ENCODE assay signal across 8 cellular contexts in the genomic region with DNA sequence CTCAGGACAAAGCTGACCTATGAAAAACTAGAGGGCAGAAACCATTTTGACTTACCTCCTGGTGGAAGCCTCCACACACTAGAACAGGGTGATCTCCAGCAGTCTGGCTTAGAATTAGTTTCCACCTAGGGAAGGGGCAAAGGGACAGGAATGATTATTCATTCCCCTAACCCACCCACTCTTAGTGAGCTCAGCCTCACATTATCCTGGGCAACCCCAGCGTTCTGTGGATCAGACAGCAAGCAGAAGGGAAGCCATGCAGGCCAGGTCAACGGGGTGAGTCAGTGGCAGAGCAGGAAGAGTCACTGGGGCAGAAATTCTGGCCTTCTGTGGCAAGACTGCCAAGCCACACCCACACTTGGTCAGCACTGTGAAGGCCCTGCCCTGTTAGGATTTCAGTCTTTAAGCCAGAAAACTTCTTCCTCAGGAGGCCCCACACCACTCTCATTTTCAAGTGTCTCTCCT. TPM values are rescaled to one million over a fixed set of nuclear protein-coding genes. Genes with fewer than 3 reads are reported as not detected.
A peak's percentile ranks its signal among the peaks of the same experiment; 100 is the strongest.
DNase-seq lines count a peak whose midpoint lies in the region; ATAC-seq and TF ChIP-seq lines count a peak whose summit lies in the region.

No MANE protein-coding gene starts in this region.

- H3K4me1 Mint-ChIP-seq in naive B cell: peaks cover 14 to 16% (median 16%) of the 10 kb centered on the region in 3 donors

- TF ChIP-seq CTCF in esophagus muscularis mucosa (IDR thresholded peaks at IDR 0.05): no peak

- no peaks in the 10 kb centered on the region for H3K27me3 ChIP-seq in esophagus muscularis mucosa

- peak overlapping the region; percentile 70 to 85 (median 81) for H3K27ac ChIP-seq in esophagus muscularis mucosa (replicated peaks in 1 of 4)

- WGBS in esophagus muscularis mucosa: 0% methylated on average over 2 of the region's 2 CpGs

- H3K9me3 Mint-ChIP-seq in naive B cell: no peaks in the 10 kb centered on the region

- H3K27ac Mint-ChIP-seq in naive B cell: peak overlapping the region in 5 of 6 donors; percentile 3 to 94 (median 44)

- peak; percentile 26 for DNase-seq in GDM1 (lab: John Stamatoyannopoulos, UW)
- peak; percentile 82 for DNase-seq in SKM-1 treated with dmso at 0.1 percent for 144 hours (lab: John Stamatoyannopoulos, UW; ENCODE audit: unreplicated experiment)
- peak; percentile 94 for DNase-seq in esophagus muscularis mucosa (ENCODE audit: extremely low spot score)
- no peak for DNase-seq in naive B cell
- DNase-seq in middle frontal gyrus (ENCODE audit: extremely low spot score, low spot score): no peak
- DNase-seq in DMS114 treated with DMSO at 0.1 percent for 48 hours (lab: John Stamatoyannopoulos, UW; ENCODE audit: unreplicated experiment): no peak

- ATAC-seq in HG03045 (IDR thresholded peaks at IDR 0.05; ENCODE audit: unreplicated experiment): peak; percentile 69
- no peak for ATAC-seq in naive B cell (ENCODE audit: low read depth in 2 of 2)
- no peak for ATAC-seq in GM19455 (IDR thresholded peaks at IDR 0.05; ENCODE audit: unreplicated experiment)

- peak overlapping the region in 1 of 8 donors; percentile 10 for H3K4me3 Mint-ChIP-seq in naive B cell

- no peaks in the 10 kb centered on the region for H3K27me3 Mint-ChIP-seq in naive B cell

- peaks cover 6 to 9% of the 10 kb centered on the region in 2 donors for H3K36me3 Mint-ChIP-seq in naive B cell

- no peak for TF ChIP-seq EP300 in esophagus muscularis mucosa (IDR thresholded peaks at IDR 0.05)

- TF ChIP-seq POLR2A in esophagus muscularis mucosa (IDR thresholded peaks at IDR 0.05; ENCODE audit: low read depth): no peak

- peak overlapping the region in 2 of 4 donors; percentile 6 to 30 for H3K4me3 ChIP-seq in esophagus muscularis mucosa

- peaks cover 46 to 66% (median 64%) of the 10 kb centered on the region in 4 donors for H3K4me1 ChIP-seq in esophagus muscularis mucosa

- H3K36me3 ChIP-seq in esophagus muscularis mucosa: no peaks in the 10 kb centered on the region

- intact Hi-C loops in esophagus muscularis mucosa (cut with DNase I): no loop called here

- no peaks in the 10 kb centered on the region for H3K9me3 ChIP-seq in esophagus muscularis mucosa

RNA-seq across cellular contexts. Expression of a gene that starts 10.5 kb away (rescaled TPM):
- 100 to 1,000 TPM; 214 to 328 (median 272) TPM for total RNA-seq in esophagus muscularis mucosa
- polyA plus RNA-seq in naive B cell (ENCODE audit: low read depth in 6 of 6): 100 to 1,000 TPM in 1 of 6 donors, 10 to 100 TPM in 4, 1 to 10 TPM in 1; 5.4 to 102 (median 20.4) TPM

RNA-seq across cellular contexts. Expression of a gene that starts 10.8 kb away (rescaled TPM):
- total RNA-seq in esophagus muscularis mucosa: 10 to 100 TPM in 1 of 4 donors, 1 to 10 TPM in 3; 9.1 to 10.0 (median 9.2) TPM
- polyA plus RNA-seq in naive B cell (ENCODE audit: low read depth in 6 of 6): 1 to 10 TPM; 1.6 to 6.2 (median 3.2) TPM

RNA-seq across cellular contexts. Expression of a gene that starts 33.3 kb away (rescaled TPM):
- total RNA-seq in esophagus muscularis mucosa: 100 to 1,000 TPM in 2 of 4 donors, 10 to 100 TPM in 2; 86.8 to 103 (median 98.0) TPM
- polyA plus RNA-seq in naive B cell (ENCODE audit: low read depth in 6 of 6): 100 to 1,000 TPM; 108 to 191 (median 132) TPM

RNA-seq across cellular contexts. Expression of a gene that starts 35.9 kb away (rescaled TPM):
- not detected for total RNA-seq in esophagus muscularis mucosa
- polyA plus RNA-seq in naive B cell (ENCODE audit: low read depth in 6 of 6): not detected

RNA-seq across cellular contexts. Expression of a gene that starts 42.7 kb away (rescaled TPM):
- 10 to 100 TPM; 43.5 to 58.1 (median 48.1) TPM for total RNA-seq in esophagus muscularis mucosa
- 10 to 100 TPM; 44.4 to 70.7 (median 54.3) TPM for polyA plus RNA-seq in naive B cell (ENCODE audit: low read depth in 6 of 6)

Comparison
In these comparisons a context has a peak if more than half of its experiments do, and no peak if none do; other contexts are left out.
1. DNase-seq: peak in GDM1 (single experiment), SKM-1 treated with dmso at 0.1 percent for 144 hours (single experiment) and esophagus muscularis mucosa (single experiment); none in naive B cell (single experiment), middle frontal gyrus (single experiment) and DMS114 treated with DMSO at 0.1 percent for 48 hours (single experiment).